In genomic region chr11:73143126-73143838, GRCh38 we compare ENCODE assay signal across 8 cellular contexts. TPM values are rescaled to one million over a fixed set of nuclear protein-coding genes. Genes with fewer than 3 reads are reported as not detected.
DNase-seq lines count a peak whose midpoint lies in the region; ATAC-seq, FAIRE-seq and TF ChIP-seq lines count a peak whose summit lies in the region.

No MANE protein-coding gene starts in this region.

- no peak for TF ChIP-seq EP300 in A549 (IDR thresholded peaks at IDR 0.05)

- CTCF ChIA-PET in A549 (lab: Yijun Ruan, JAX), result interaction anchor here (0.8 to 4.5 kb wide), 21 partner anchors 8 to 459 kb away, joined by 3 to 27 read pairs (median 4); no protein-coding TSS in a partner anchor

- no peak overlapping the region for H2AFZ ChIP-seq in OCI-LY1 (ENCODE audit: low read length)

- no peak for DNase-seq in A549 (ENCODE audit: low read depth in 1 of 2, low spot score in 1 of 2)
- DNase-seq in GM12864 (ENCODE audit: low read depth), result no peak
- DNase-seq in colonic mucosa, result peak; percentile 43
- no peak for DNase-seq in stimulated activated CD4-positive, alpha-beta T cell treated with anti-CD3 and anti-CD28 coated beads, Interleukin-4, amount 100 ng/mL, for 4 hours
- no peak for DNase-seq in GM12891 (ENCODE audit: insufficient read length, low spot score)

- WGBS in A549 (ENCODE audit: missing lambda C conversion rate), result 87% methylated on average over 13 of the region's 13 CpGs

- H3K9me3 ChIP-seq in A549 (no peaks in the 10 kb centered on the region), OCI-LY1 (ENCODE audit: low read length) (no peaks in the 10 kb centered on the region), colonic mucosa (no peaks in the 10 kb centered on the region), mononuclear cell (ENCODE audit: low read depth, low read length) (no peaks in the 10 kb centered on the region)

- no peak for ATAC-seq in A549
- ATAC-seq in GM21737 (IDR thresholded peaks at IDR 0.05; ENCODE audit: unreplicated experiment), result no peak

- H3K9ac ChIP-seq in OCI-LY1 (ENCODE audit: low read length), result peak overlapping the region; percentile 84
- peak overlapping the region; percentile 68 to 96 for H3K9ac ChIP-seq in colonic mucosa (ENCODE audit: low read depth in 2 of 2, low read length in 2 of 2)

- no peaks in the 10 kb centered on the region for H3K9me2 ChIP-seq in OCI-LY1 (ENCODE audit: low read depth, low read length)

- H4K20me1 ChIP-seq in OCI-LY1 (ENCODE audit: insufficient read depth, low read length), result no peaks in the 10 kb centered on the region

- TF ChIP-seq CTCF in A549 (IDR thresholded peaks at IDR 0.05) (no peak), GM12864 (IDR thresholded peaks at IDR 0.05; ENCODE audit: low read depth, low read length, missing control alignments) (no peak), OCI-LY1 (IDR thresholded peaks at IDR 0.05; ENCODE audit: low read length) (no peak), colonic mucosa (IDR thresholded peaks at IDR 0.05) (no peak)

- POLR2A ChIA-PET in A549 (lab: Yijun Ruan, JAX), result interaction anchor here (0.6 to 0.7 kb wide), 2 partner anchors 99 to 144 kb away, joined by 3 to 4 read pairs; no protein-coding TSS in a partner anchor

- peak overlapping the region; percentile 85 for H3K4me2 ChIP-seq in A549
- H3K4me2 ChIP-seq in OCI-LY1 (ENCODE audit: low read length), result peak overlapping the region; percentile 67

- no peak for TF ChIP-seq RAD21 in A549 (conservative IDR thresholded peaks at IDR 0.05 in 1 of 2, IDR thresholded peaks at IDR 0.05 in 1 of 2)

- intact Hi-C loops in colonic mucosa (cut with DNase I), result no loop called here

- H3K27ac ChIP-seq in A549, result peak overlapping the region; percentile 92 to 96
- H3K27ac ChIP-seq in OCI-LY1 (ENCODE audit: low read depth, low read length, poor library complexity, severe bottlenecking), result peak overlapping the region; percentile 100
- peak overlapping the region; percentile 91 for H3K27ac ChIP-seq in colonic mucosa

- H3K4me3 ChIP-seq in A549, result peak overlapping the region; percentile 97; the same call in 2 of the 3 replicates
- peak overlapping the region; percentile 50 for H3K4me3 ChIP-seq in GM12864 (ENCODE audit: low read depth, low read length)
- peak overlapping the region; percentile 96 for H3K4me3 ChIP-seq in OCI-LY1 (ENCODE audit: low read depth, low read length, poor library complexity, severe bottlenecking)
- H3K4me3 ChIP-seq in colonic mucosa, result peak overlapping the region; percentile 80
- peak overlapping the region; percentile 88 for H3K4me3 ChIP-seq in mononuclear cell (ENCODE audit: low read length)

- no peak for FAIRE-seq in A549 (lab: Jason Lieb, UNC)
- no peak for FAIRE-seq in GM12891 (lab: Jason Lieb, UNC)

- H3K36me3 ChIP-seq in OCI-LY1 (ENCODE audit: insufficient read depth, low read length) (peaks cover 17% of the 10 kb centered on the region), colonic mucosa (no peaks in the 10 kb centered on the region)

- H3K79me2 ChIP-seq in OCI-LY1 (ENCODE audit: insufficient read depth, low read length), result peaks cover 31% of the 10 kb centered on the region

- TF ChIP-seq POLR2A in A549 (IDR thresholded peaks at IDR 0.05; ENCODE audit: low read length) (no peak), GM12891 (IDR thresholded peaks at IDR 0.05; ENCODE audit: low read depth, low read length) (no peak; the same call in none of the 2 replicates)

- no peaks in the 10 kb centered on the region for H3F3A ChIP-seq in OCI-LY1 (ENCODE audit: insufficient read depth, low read length)

- H3K4me1 ChIP-seq in A549, result peaks cover 16% of the 10 kb centered on the region
- H3K4me1 ChIP-seq in OCI-LY1 (ENCODE audit: insufficient read depth, low read length, severe bottlenecking), result peaks cover 62% of the 10 kb centered on the region
- peaks cover 5% of the 10 kb centered on the region for H3K4me1 ChIP-seq in colonic mucosa
- peaks cover 69% of the 10 kb centered on the region for H3K4me1 ChIP-seq in mononuclear cell (ENCODE audit: insufficient read depth, low read length)

- H3K27me3 ChIP-seq in OCI-LY1 (ENCODE audit: insufficient read depth, low read length) (no peaks in the 10 kb centered on the region), colonic mucosa (no peaks in the 10 kb centered on the region), mononuclear cell (ENCODE audit: insufficient read depth, low read length) (no peaks in the 10 kb centered on the region)

TF ChIP-seq in A549, 52 proteins besides CTCF, POLR2A, EP300 and RAD21:
- TF ChIP-seq EHMT2 (IDR thresholded peaks at IDR 0.05; ENCODE audit: low read depth), result no peak
- no peak for TF ChIP-seq MAZ (IDR thresholded peaks at IDR 0.05; ENCODE audit: borderline replicate concordance, low read depth, low read length)
- TF ChIP-seq KDM5A (IDR thresholded peaks at IDR 0.05), result no peak
- no peak for TF ChIP-seq FOXS1 (CRISPR knock-in tag; IDR thresholded peaks at IDR 0.05)
TF ChIP-seq in A549: peak in this region for 0.

TF ChIP-seq in GM12891, 5 proteins besides CTCF, POLR2A, EP300 and RAD21:
- TF ChIP-seq POLR2AphosphoS5 (IDR thresholded peaks at IDR 0.05; ENCODE audit: low read depth, low read length) (no peak), PAX5 (IDR thresholded peaks at IDR 0.05; ENCODE audit: insufficient read depth, low read length, severe bottlenecking) (no peak), SPI1 (IDR thresholded peaks at IDR 0.05; ENCODE audit: low read depth, low read length) (no peak), TAF1 (IDR thresholded peaks at IDR 0.05; ENCODE audit: low read depth, low read length) (no peak), POU2F2 (IDR thresholded peaks at IDR 0.05; ENCODE audit: low read depth, low read length) (no peak)
TF ChIP-seq in GM12891: peak in this region for 0.

RNA-seq across cellular contexts. Expression of gene FCHSD2, which starts 1.2 kb away (rescaled TPM):
- polyA plus RNA-seq in A549 (2011; rRNA removed) (15.0 and 19.0 TPM in 2 replicates), A549 (2017; fragmentation: RNase III; extraction: RNeasy Plus Mini Kit Qiagen cat#74134 plus additional on column Dnase treatment) (9.4 to 10.5 TPM (median 10.5 TPM) in 3 replicates)
- 6.6 and 7.7 TPM in 2 replicates for polyA plus RNA-seq in A549 (2012; cell fraction: cytosol; rRNA removed)
- 7.0 and 9.3 TPM in 2 replicates for polyA plus RNA-seq in A549 (2012; cell fraction: nucleus; rRNA removed)
- 8.8 and 9.8 TPM in 2 replicates for polyA minus RNA-seq in A549 (2011; rRNA and poly(A)+ RNA removed)
- total RNA-seq in colonic mucosa (10 to 100 TPM; 12.1 to 20.9 TPM), mononuclear cell (28.2 TPM)
- polyA plus RNA-seq in GM12891 (2012; ENCODE audit: low read depth, missing spikeins), result 30.8 TPM
